In genomic region chr7:103432713-103433112, GRCh38 we compare ENCODE assay signal across 19 cellular contexts. TPM values are rescaled to one million over a fixed set of nuclear protein-coding genes. Genes with fewer than 3 reads are reported as not detected.
DNase-seq lines count a peak whose midpoint lies in the region; ATAC-seq, FAIRE-seq and TF ChIP-seq lines count a peak whose summit lies in the region.
"Had no signal": no experiment of that assay in that cellular context is flagged by ENCODE, and none has a peak within 500 bp of the region (broad histone marks: within the 10 kb centered on the region; RNA-seq: fewer than 3 reads in every experiment).

No MANE protein-coding gene starts in this region.

- BruUV-seq in GM12878 (replicated peaks; lab: Mats Ljungman, UMichigan) = no TSS peak

- in situ Hi-C loops in GM12878 (cut with MboI) = no loop called here

- H3K9me3 ChIP-seq in GM12878 (replicated peaks; ENCODE audit: control insufficient read depth, insufficient read depth, low read length) = no peaks in the 10 kb centered on the region; the same call in 2 of the 3 replicates
- H3K9me3 ChIP-seq: SK-N-SH had no signal

- no peak for TF ChIP-seq RAD21 in GM12878 (IDR thresholded peaks at IDR 0.05; ENCODE audit: insufficient read depth, low read depth, low read length)

- POLR2A ChIA-PET in GM12878 (lab: Charles Lee) = interaction anchor here (0.6 kb wide), 1 partner anchor 438 kb away, joined by 10 read pairs; no protein-coding TSS in a partner anchor

- H3K4me1 ChIP-seq in GM12878 (ENCODE audit: control insufficient read depth, insufficient read depth, low read length) = 0 out of 2 replicates have a peak, but pooled peaks cover 3% of the 10 kb centered on the region

- TF ChIP-seq CTCF in GM12878 (IDR thresholded peaks at IDR 0.05 in 2 of 3, conservative IDR thresholded peaks at IDR 0.05 in 1 of 3; ENCODE audit: control insufficient read depth in 2 of 3, extremely low read depth in 1 of 3, insufficient read depth in 1 of 3, low read depth in 3 of 3, low read length in 3 of 3) = no peak

- CTCF ChIA-PET in GM12878 (lab: Yijun Ruan, JAX) = no interaction called here

- intact Hi-C loops in GM12878 (cut with micrococcal nuclease; ENCODE audit: unreplicated experiment) = no loop called here

- SMC1A ChIA-PET in GM12878 (lab: Charles Lee; ENCODE audit: uncharacterized antibody, unreplicated experiment) = interaction anchor here (0.5 to 1.2 kb wide), 2 partner anchors 14 to 27 kb away, joined by 3 to 4 read pairs; no protein-coding TSS in a partner anchor

- WGBS in GM12878 (ENCODE audit: insufficient coverage, insufficient replicate concordance, low lambda C conversion rate, missing lambda C conversion rate) = 0% methylated on average over 1 of the region's 1 CpG

- H4K20me1 ChIP-seq in GM12878 (ENCODE audit: control insufficient read depth, insufficient read depth) = no peaks in the 10 kb centered on the region

- H3K4me2 ChIP-seq in GM12878 (ENCODE audit: control insufficient read depth, insufficient read depth) = no peak overlapping the region
- H3K4me2 ChIP-seq: SK-N-SH had no signal

- no peak overlapping the region for H3K4me3 ChIP-seq in GM12878
- H3K4me3 ChIP-seq: spleen had no signal

- RAD21 ChIA-PET in GM12878 (lab: Charles Lee; ENCODE audit: unreplicated experiment) = no interaction called here

- no peaks in the 10 kb centered on the region for H3K27me3 ChIP-seq in GM12878 (replicated peaks in 1 of 2; ENCODE audit: control insufficient read depth in 2 of 2, insufficient read depth in 2 of 2, low read length in 1 of 2)

- ATAC-seq in GM19328 (IDR thresholded peaks at IDR 0.05; ENCODE audit: unreplicated experiment) = peak; percentile 65
- ATAC-seq in HG03342 (IDR thresholded peaks at IDR 0.05; ENCODE audit: unreplicated experiment) = peak; percentile 62
- peak; percentile 42; the same call in 2 of the 3 replicates for ATAC-seq in GM12878
- no peak for ATAC-seq in stimulated activated naive CD8-positive, alpha-beta T cell treated with anti-CD3 and anti-CD28 coated beads, Interleukin-15, Interleukin-2, amounts not matched to agents 100 U/mL and 50 U/mL, for 24 hours
- ATAC-seq: HCT116 had no signal

- H3K9ac ChIP-seq in GM12878 (ENCODE audit: control insufficient read depth, insufficient read depth, low read length) = no peak overlapping the region
- H3K9ac ChIP-seq: SK-N-SH had no signal

- H3K79me2 ChIP-seq in GM12878 (ENCODE audit: control insufficient read depth, insufficient read depth, low read length) = no peaks in the 10 kb centered on the region

- no peak for TF ChIP-seq EP300 in GM12878 (IDR thresholded peaks at IDR 0.05; ENCODE audit: borderline replicate concordance in 1 of 2, control insufficient read depth in 1 of 2, low read depth in 2 of 2, low read length in 2 of 2)

- TF ChIP-seq POLR2A in GM12878 (IDR thresholded peaks at IDR 0.05; ENCODE audit: low read depth, low read length) = no peak

- peak; percentile 80 for FAIRE-seq in GM12878 (lab: Jason Lieb, UNC)
- FAIRE-seq: astrocyte had no signal

- DNase-seq in GDM1 (lab: John Stamatoyannopoulos, UW) = peak; percentile 16
- peak; percentile 12 for DNase-seq in GM12878 (ENCODE audit: low read depth, low spot score)
- no peak for DNase-seq in stimulated activated CD4-positive, alpha-beta T cell treated with anti-CD3 and anti-CD28 coated beads, Interleukin-1b, Interleukin-23, amount 100 ng/mL, for 48 hours
- no peak for DNase-seq in stimulated activated naive CD8-positive, alpha-beta T cell treated with anti-CD3 and anti-CD28 coated beads, Interleukin-15, Interleukin-2, amounts not matched to agents 100 U/mL and 50 U/mL, for 24 hours
- DNase-seq in stimulated activated CD4-positive, alpha-beta T cell treated with anti-CD3 and anti-CD28 coated beads, Interleukin-2, amount 100 ng/mL, for 48 hours = no peak
- DNase-seq in HK-2 (ENCODE audit: unreplicated experiment) = no peak
- DNase-seq: activated effector memory CD4-positive, alpha-beta T cell treated with Interleukin-2 at 50 U/mL for 16 hours; cortex of kidney; DMS53; NCI-H1105 treated with DMSO at 0.1 percent for 48 hours; NCI-H345; SK-N-SH; spleen; substantia nigra had no signal

- no peaks in the 10 kb centered on the region for H3K36me3 ChIP-seq in GM12878 (ENCODE audit: control insufficient read depth in 2 of 2, insufficient read depth in 2 of 2, low read length in 1 of 2)
- H3K36me3 ChIP-seq: spleen had no signal

- no peak overlapping the region for H2AFZ ChIP-seq in GM12878 (ENCODE audit: control insufficient read depth, low read depth, low read length)

- no peak overlapping the region for H3K27ac ChIP-seq in GM12878 (ENCODE audit: control insufficient read depth, insufficient read depth)
- H3K27ac ChIP-seq: spleen had no signal

TF ChIP-seq in GM12878, 131 proteins besides CTCF, POLR2A, EP300 and RAD21:
- TF ChIP-seq FOXK2 (IDR thresholded peaks at IDR 0.05) (no peak), CBFB (IDR thresholded peaks at IDR 0.05; ENCODE audit: low read depth) (no peak), ATF2 (IDR thresholded peaks at IDR 0.05; ENCODE audit: low read length) (peak; percentile 52; the same call in 1 of the 2 replicates), NFIC (IDR thresholded peaks at IDR 0.05; ENCODE audit: low read depth, low read length) (peak; percentile 52), BMI1 (IDR thresholded peaks at IDR 0.05; ENCODE audit: borderline replicate concordance) (no peak), MEF2A (IDR thresholded peaks at IDR 0.05; ENCODE audit: insufficient read depth, low read depth, low read length) (peak; percentile 51; the same call in 1 of the 2 replicates), DPF2 (IDR thresholded peaks at IDR 0.05) (no peak), RUNX3 (IDR thresholded peaks at IDR 0.05; ENCODE audit: low read length) (peak; percentile 92)

RNA-seq across cellular contexts. Expression of gene SLC26A5, which starts 13.3 kb away (rescaled TPM):
- total RNA-seq in GM12878 (2013; cell fraction: nucleolus; rRNA removed) = not detected in 2 replicates
- total RNA-seq in GM12878 (2014; rRNA removed) (not detected in 2 replicates), GM12878 (2014; rRNA removed; fragmentation: Illumina TruSeq; extraction: Trizol) (not detected in 2 replicates), GM12878 (2021) (not detected in 2 replicates)
- polyA plus RNA-seq in GM12878 (2011; ENCODE audit: low read depth) = not detected
- polyA plus RNA-seq in GM12878 (2011; rRNA removed) (not detected in 2 replicates), GM12878 (2014; fragmentation: Illumina TruSeq; extraction: Trizol) (0.03 TPM in 1 of 2 replicates, not detected in the other), GM12878 (2014; fragmentation: Nextera tagmentation; extraction: Ambion mirVana) (not detected), GM12878 (2014; rRNA removed) (not detected in 2 replicates), GM12878 (2016; fragmentation: Nextera tagmentation; extraction: Ambion mirVana) (not detected)
- not detected in 2 replicates for polyA plus RNA-seq in GM12878 (2011; cell fraction: cytosol; rRNA removed)
- not detected in 2 replicates for polyA plus RNA-seq in GM12878 (2011; cell fraction: nucleus; rRNA removed)
- not detected in 2 replicates for polyA plus RNA-seq in GM12878 (2012)
- not detected in 2 replicates for polyA minus RNA-seq in GM12878 (2011; rRNA and poly(A)+ RNA removed)
- not detected in 2 replicates for polyA minus RNA-seq in GM12878 (2011; cell fraction: cytosol; rRNA and poly(A)+ RNA removed)
- polyA minus RNA-seq in GM12878 (2011; cell fraction: nucleus; rRNA and poly(A)+ RNA removed) = not detected in 2 replicates
- total RNA-seq: astrocyte, kidney epithelial cell had no signal
- polyA plus RNA-seq: SK-N-SH had no signal

Comparison
In these comparisons a context has a peak if more than half of its experiments do, and no peak if none do; other contexts are left out.
1. DNase-seq: peak in GDM1 (single experiment) and GM12878 (single experiment); none in stimulated activated CD4-positive, alpha-beta T cell treated with anti-CD3 and anti-CD28 coated beads, Interleukin-1b, Interleukin-23, amount 100 ng/mL, for 48 hours (single experiment), stimulated activated naive CD8-positive, alpha-beta T cell treated with anti-CD3 and anti-CD28 coated beads, Interleukin-15, Interleukin-2, amounts not matched to agents 100 U/mL and 50 U/mL, for 24 hours (single experiment), stimulated activated CD4-positive, alpha-beta T cell treated with anti-CD3 and anti-CD28 coated beads, Interleukin-2, amount 100 ng/mL, for 48 hours (0 of 2) and HK-2 (single experiment).